7 cellular contexts compared by ENCODE assay signal in the genomic region with DNA sequence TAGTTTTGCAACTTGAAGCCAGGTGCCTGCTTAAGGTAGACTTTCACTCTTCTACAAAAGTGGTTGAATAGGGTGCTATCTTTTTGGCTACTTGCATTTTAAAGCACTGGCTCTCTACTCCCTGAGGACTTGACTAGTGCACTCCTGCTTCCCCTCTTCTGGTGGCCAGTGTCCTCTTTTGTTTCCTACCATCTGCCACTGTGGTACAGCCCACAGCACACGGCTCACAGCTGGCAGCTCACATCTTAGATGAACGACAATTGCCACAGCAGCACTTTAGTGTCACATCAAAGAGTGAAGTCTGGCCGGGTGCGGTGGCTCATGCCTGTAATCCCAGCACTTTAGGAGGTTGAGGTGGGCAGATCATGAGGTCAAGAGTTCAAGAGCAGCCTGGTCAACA. TPM values are rescaled to one million over a fixed set of nuclear protein-coding genes. Genes with fewer than 3 reads are reported as not detected.
DNase-seq lines count a peak whose midpoint lies in the region; ATAC-seq and TF ChIP-seq lines count a peak whose summit lies in the region.
"Not testable (repeated sequence)": the region's sequence is repeated elsewhere in the genome, so short reads cannot be mapped to it uniquely, and the experiment has no call there.

No MANE protein-coding gene starts in this region.

- H3K4me3 Mint-ChIP-seq in CD8-positive, alpha-beta memory T cell: peak overlapping the region; percentile 15 to 82 (median 64)
- peak overlapping the region; percentile 35 for H3K4me3 Mint-ChIP-seq in activated CD4-positive, alpha-beta memory T cell treated with anti-CD3 and anti-CD28 coated beads for 36 hours
- H3K4me3 Mint-ChIP-seq in activated naive CD8-positive, alpha-beta T cell: peak overlapping the region; percentile 65
- peak overlapping the region; percentile 34 to 72 (median 66) for H3K4me3 Mint-ChIP-seq in immature natural killer cell
- not testable (repeated sequence) for H3K4me3 Mint-ChIP-seq in progenitor cell of endocrine pancreas (ENCODE audit: low read depth)

- peaks cover 27% of the 10 kb centered on the region for H3K36me3 ChIP-seq in CD8-positive, alpha-beta memory T cell (ENCODE audit: insufficient read depth, low read length)

- ATAC-seq in Right ventricle myocardium inferior: peak; percentile 53

- peak in 1 of 5 donors; percentile 7 for DNase-seq in CD8-positive, alpha-beta memory T cell
- DNase-seq in NCI-H69 (lab: John Stamatoyannopoulos, UW): peak; percentile 49
- not testable (repeated sequence) for DNase-seq in activated CD4-positive, alpha-beta memory T cell treated with anti-CD3 and anti-CD28 coated beads for 36 hours; Right ventricle myocardium inferior (ENCODE audit: missing footprints); immature natural killer cell; progenitor cell of endocrine pancreas (ENCODE audit: low spot score, unreplicated experiment)

- H3K4me1 ChIP-seq in CD8-positive, alpha-beta memory T cell (ENCODE audit: insufficient read depth, low read length): peaks cover 11% of the 10 kb centered on the region

- peaks cover 41 to 82% (median 73%) of the 10 kb centered on the region in 3 donors for H3K36me3 Mint-ChIP-seq in CD8-positive, alpha-beta memory T cell
- H3K36me3 Mint-ChIP-seq in activated CD4-positive, alpha-beta memory T cell treated with anti-CD3 and anti-CD28 coated beads for 36 hours: peaks cover 88% of the 10 kb centered on the region
- peaks cover 51% of the 10 kb centered on the region for H3K36me3 Mint-ChIP-seq in activated naive CD8-positive, alpha-beta T cell
- H3K36me3 Mint-ChIP-seq in immature natural killer cell: peaks cover 26 to 50% (median 47%) of the 10 kb centered on the region in 3 donors
- peaks cover 77% of the 10 kb centered on the region for H3K36me3 Mint-ChIP-seq in progenitor cell of endocrine pancreas (ENCODE audit: insufficient read depth)

- peaks cover 25% of the 10 kb centered on the region for H3K9me3 ChIP-seq in CD8-positive, alpha-beta memory T cell (ENCODE audit: low read length)

- not testable (repeated sequence) for TF ChIP-seq CTCF in progenitor cell of endocrine pancreas (IDR thresholded peaks at IDR 0.05; ENCODE audit: unreplicated experiment)

- H3K27me3 Mint-ChIP-seq in CD8-positive, alpha-beta memory T cell; activated CD4-positive, alpha-beta memory T cell treated with anti-CD3 and anti-CD28 coated beads for 36 hours; activated naive CD8-positive, alpha-beta T cell; immature natural killer cell (ENCODE audit: low read depth in 3 of 3); progenitor cell of endocrine pancreas: not testable (repeated sequence)

- H3K27me3 ChIP-seq in CD8-positive, alpha-beta memory T cell (ENCODE audit: insufficient read depth, low read length, poor library complexity, severe bottlenecking): not testable (repeated sequence)

- not testable (repeated sequence) for H3K27ac ChIP-seq in CD8-positive, alpha-beta memory T cell (ENCODE audit: low read depth, low read length)

- H3K4me1 Mint-ChIP-seq in CD8-positive, alpha-beta memory T cell: peaks cover 46 to 58% (median 53%) of the 10 kb centered on the region in 3 donors
- H3K4me1 Mint-ChIP-seq in activated CD4-positive, alpha-beta memory T cell treated with anti-CD3 and anti-CD28 coated beads for 36 hours (ENCODE audit: low read depth): peaks cover 11% of the 10 kb centered on the region
- H3K4me1 Mint-ChIP-seq in activated naive CD8-positive, alpha-beta T cell (ENCODE audit: low read depth); progenitor cell of endocrine pancreas (ENCODE audit: low read depth): not testable (repeated sequence)
- H3K4me1 Mint-ChIP-seq in immature natural killer cell: peaks cover 58 to 81% of the 10 kb centered on the region in 2 donors

- POLR2A ChIA-PET in CD8-positive, alpha-beta memory T cell (lab: Charles Lee); activated CD4-positive, alpha-beta memory T cell treated with anti-CD3 and anti-CD28 coated beads for 36 hours (lab: Charles Lee): not testable (repeated sequence)

- CTCF ChIA-PET in CD8-positive, alpha-beta memory T cell (lab: Charles Lee); activated CD4-positive, alpha-beta memory T cell treated with anti-CD3 and anti-CD28 coated beads for 36 hours (lab: Charles Lee): not testable (repeated sequence)

- H3K9me3 Mint-ChIP-seq in CD8-positive, alpha-beta memory T cell: peaks cover 25 to 72% (median 32%) of the 10 kb centered on the region in 5 donors
- H3K9me3 Mint-ChIP-seq in activated CD4-positive, alpha-beta memory T cell treated with anti-CD3 and anti-CD28 coated beads for 36 hours: peaks cover 68% of the 10 kb centered on the region
- H3K9me3 Mint-ChIP-seq in activated naive CD8-positive, alpha-beta T cell (ENCODE audit: low read depth): peaks cover 28% of the 10 kb centered on the region
- peaks cover 13 to 25% (median 17%) of the 10 kb centered on the region in 6 donors for H3K9me3 Mint-ChIP-seq in immature natural killer cell
- H3K9me3 Mint-ChIP-seq in progenitor cell of endocrine pancreas (ENCODE audit: low read depth): peaks cover 37% of the 10 kb centered on the region

- intact Hi-C loops in activated CD4-positive, alpha-beta memory T cell treated with anti-CD3 and anti-CD28 coated beads for 36 hours (cut with micrococcal nuclease): loop anchor here (2.0 kb wide), 1 partner anchor 15 kb away; a partner anchor contains a TSS
- intact Hi-C loops in Right ventricle myocardium inferior (cut with DNase I): loop anchor here (5.0 kb wide), 1 partner anchor 143 kb away; no protein-coding TSS in a partner anchor

- H3K27ac Mint-ChIP-seq in CD8-positive, alpha-beta memory T cell: peak overlapping the region in 5 of 8 donors; percentile 46 to 85 (median 73)
- peak overlapping the region; percentile 38 for H3K27ac Mint-ChIP-seq in activated CD4-positive, alpha-beta memory T cell treated with anti-CD3 and anti-CD28 coated beads for 36 hours
- not testable (repeated sequence) for H3K27ac Mint-ChIP-seq in activated naive CD8-positive, alpha-beta T cell
- peak overlapping the region; percentile 82 to 93 (median 90) for H3K27ac Mint-ChIP-seq in immature natural killer cell
- H3K27ac Mint-ChIP-seq in progenitor cell of endocrine pancreas: peak overlapping the region; percentile 48

- H3K4me3 ChIP-seq in CD8-positive, alpha-beta memory T cell (ENCODE audit: low read length): not testable (repeated sequence)

RNA-seq across cellular contexts. Expression of a gene that starts 15.6 kb away (rescaled TPM):
- total RNA-seq in CD8-positive, alpha-beta memory T cell: 10 to 100 TPM; 27.6 to 31.3 TPM
- 48.1 TPM for polyA plus RNA-seq in CD8-positive, alpha-beta memory T cell
- total RNA-seq in activated CD4-positive, alpha-beta memory T cell treated with anti-CD3 and anti-CD28 coated beads for 36 hours: 10 to 100 TPM; 34.7 to 39.0 TPM
- 90.1 TPM for total RNA-seq in Right ventricle myocardium inferior
- polyA plus RNA-seq in immature natural killer cell: 10 to 100 TPM; 14.5 to 48.1 (median 19.7) TPM
- 149 TPM in 2 replicates for total RNA-seq in progenitor cell of endocrine pancreas
